Comparison of ENCODE assay signal across 28 cellular contexts in the genomic region with DNA sequence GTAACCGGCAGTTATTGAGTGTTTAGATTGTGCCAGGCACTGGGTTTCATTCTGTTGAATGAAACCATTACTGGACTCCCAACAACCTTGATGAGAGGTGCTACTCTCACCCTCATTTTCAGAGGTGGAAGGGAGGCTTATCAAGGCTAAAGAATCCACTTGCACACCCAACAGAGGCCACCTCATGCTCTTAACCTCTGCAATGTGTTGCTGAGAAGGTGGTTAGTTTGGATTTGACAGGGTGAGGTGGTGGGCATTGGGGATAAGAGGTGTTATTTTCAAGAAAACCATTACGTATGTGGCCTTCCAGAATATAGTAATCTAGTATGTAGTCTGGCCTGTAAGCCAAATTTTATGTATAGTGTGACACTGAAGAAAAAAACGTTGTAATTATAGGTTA.
"Had no signal": no experiment of that assay in that cellular context is flagged by ENCODE, and none has a peak within 500 bp of the region (broad histone marks: within the 10 kb centered on the region; RNA-seq: fewer than 3 reads in every experiment).

No MANE protein-coding gene starts in this region.

- H3K4me3 ChIP-seq: stomach, suprapubic skin, testis, thoracic aorta, thyroid gland, tibial artery, tibial nerve, transverse colon, upper lobe of left lung, upper lobe of right lung, uterus, vagina had no signal

- ATAC-seq: stimulated activated effector memory CD8-positive, alpha-beta T cell treated with anti-CD3 and anti-CD28 coated beads, Interleukin-12 subunit alpha, Interleukin-12 subunit beta, amount 100 ng/mL, for 72 hours; stimulated activated memory B cell treated with anti-CD40 and anti-IgM and Interleukin-4, amounts not matched to agents 10 μg/mL and 1 μg/mL and 100 μg/mL, for 72 hours; stimulated activated naive B cell treated with anti-CD40 and anti-IgM and Interleukin-4, amounts not matched to agents 10 μg/mL and 1 μg/mL and 100 μg/mL, for 72 hours; stimulated activated naive CD8-positive, alpha-beta T cell treated with anti-CD3 and anti-CD28 coated beads, Interleukin-15, amount 100 ng/mL, for 72 hours; stimulated activated naive CD8-positive, alpha-beta T cell treated with anti-CD3 and anti-CD28 coated beads, Interleukin-15, Interleukin-2, amounts not matched to agents 100 U/mL and 50 U/mL, for 24 hours; upper lobe of right lung had no signal

- H3K27ac ChIP-seq: stomach, suprapubic skin, testis, thoracic aorta, thyroid gland, tibial artery, tibial nerve, transverse colon, upper lobe of left lung, upper lobe of right lung, uterus, vagina had no signal

- H3K9me3 ChIP-seq: stomach, suprapubic skin, testis, thoracic aorta, thyroid gland, tibial artery, tibial nerve, transverse colon, upper lobe of left lung, upper lobe of right lung, uterus, vagina had no signal

- H3K4me1 Mint-ChIP-seq: stimulated activated effector memory CD8-positive, alpha-beta T cell treated with anti-CD3 and anti-CD28 coated beads, Interleukin-12 subunit alpha, Interleukin-12 subunit beta, amount 100 ng/mL, for 72 hours had no signal

- H3K36me3 Mint-ChIP-seq: stimulated activated effector memory CD8-positive, alpha-beta T cell treated with anti-CD3 and anti-CD28 coated beads, Interleukin-12 subunit alpha, Interleukin-12 subunit beta, amount 100 ng/mL, for 72 hours; stimulated activated memory B cell treated with anti-CD40 and anti-IgM and Interleukin-4, amounts not matched to agents 10 μg/mL and 1 μg/mL and 100 μg/mL, for 72 hours; type B pancreatic cell had no signal

- H3K27me3 ChIP-seq: stomach, suprapubic skin, testis, thyroid gland, tibial artery, tibial nerve, transverse colon, upper lobe of left lung, upper lobe of right lung, uterus, vagina had no signal

- H3K36me3 ChIP-seq: stomach, suprapubic skin, thoracic aorta, thyroid gland, tibial artery, tibial nerve, transverse colon, upper lobe of left lung, upper lobe of right lung, uterus, vagina had no signal

- H3K4me1 ChIP-seq: suprapubic skin, testis, thyroid gland, tibial nerve, transverse colon, upper lobe of left lung, upper lobe of right lung, uterus, vagina had no signal

- DNase-seq: stimulated activated CD4-positive, alpha-beta T cell treated with anti-CD3 and anti-CD28 coated beads, Interleukin-2, amount 100 ng/mL, for 48 hours; stimulated activated CD4-positive, alpha-beta T cell treated with anti-CD3 and anti-CD28 coated beads, Interleukin-4, amount 100 ng/mL, for 1 hour; stimulated activated CD4-positive, alpha-beta T cell treated with anti-CD3 and anti-CD28 coated beads, Interleukin-4, amount 100 ng/mL, for 24 hours; stimulated activated CD4-positive, alpha-beta T cell treated with anti-CD3 and anti-CD28 coated beads, Interleukin-4, amount 100 ng/mL, for 4 hours; stimulated activated CD8-positive, alpha-beta memory T cell treated with anti-CD3 and anti-CD28 coated beads, Interleukin-4, amount 100 ng/mL, for 48 hours; stimulated activated naive B cell treated with anti-CD40 and anti-IgM and Interleukin-4, amounts not matched to agents 10 μg/mL and 1 μg/mL and 100 μg/mL, for 72 hours; stimulated activated naive CD4-positive, alpha-beta T cell; stimulated activated naive CD4-positive, alpha-beta T cell treated with Interleukin-2 at 50 U/mL for 16 hours; stimulated activated naive CD8-positive, alpha-beta T cell treated with anti-CD3 and anti-CD28 coated beads, Interleukin-15, amount 100 ng/mL, for 72 hours; stimulated activated naive CD8-positive, alpha-beta T cell treated with anti-CD3 and anti-CD28 coated beads, Interleukin-15, Interleukin-2, amounts not matched to agents 100 U/mL and 50 U/mL, for 24 hours; stomach; substantia nigra; testis; thyroid gland; tibial artery; transverse colon; trophoblast cell; upper lobe of left lung; upper lobe of right lung; uterus had no signal

- H3K27me3 Mint-ChIP-seq: stimulated activated memory B cell treated with anti-CD40 and anti-IgM and Interleukin-4, amounts not matched to agents 10 μg/mL and 1 μg/mL and 100 μg/mL, for 72 hours; stimulated activated naive B cell treated with anti-CD40 and anti-IgM and Interleukin-4, amounts not matched to agents 10 μg/mL and 1 μg/mL and 100 μg/mL, for 72 hours; stimulated activated naive CD8-positive, alpha-beta T cell treated with anti-CD3 and anti-CD28 coated beads, Interleukin-15, amount 100 ng/mL, for 72 hours; stimulated activated naive CD8-positive, alpha-beta T cell treated with anti-CD3 and anti-CD28 coated beads, Interleukin-15, Interleukin-2, amounts not matched to agents 100 ng/mL and 50 ng/mL, for 24 hours; type B pancreatic cell had no signal

- H3K9me3 Mint-ChIP-seq: stimulated activated effector memory CD8-positive, alpha-beta T cell treated with anti-CD3 and anti-CD28 coated beads, Interleukin-12 subunit alpha, Interleukin-12 subunit beta, amount 100 ng/mL, for 72 hours; stimulated activated memory B cell treated with anti-CD40 and anti-IgM and Interleukin-4, amounts not matched to agents 10 μg/mL and 1 μg/mL and 100 μg/mL, for 72 hours had no signal

- H3K27ac Mint-ChIP-seq: stimulated activated effector memory CD8-positive, alpha-beta T cell treated with anti-CD3 and anti-CD28 coated beads, Interleukin-12 subunit alpha, Interleukin-12 subunit beta, amount 100 ng/mL, for 72 hours; stimulated activated memory B cell treated with anti-CD40 and anti-IgM and Interleukin-4, amounts not matched to agents 10 μg/mL and 1 μg/mL and 100 μg/mL, for 72 hours; stimulated activated naive B cell treated with anti-CD40 and anti-IgM and Interleukin-4, amounts not matched to agents 10 μg/mL and 1 μg/mL and 100 μg/mL, for 72 hours; stimulated activated naive CD8-positive, alpha-beta T cell treated with anti-CD3 and anti-CD28 coated beads, Interleukin-15, amount 100 ng/mL, for 72 hours; stimulated activated naive CD8-positive, alpha-beta T cell treated with anti-CD3 and anti-CD28 coated beads, Interleukin-15, Interleukin-2, amounts not matched to agents 100 ng/mL and 50 ng/mL, for 24 hours; type B pancreatic cell had no signal

- H3K4me3 Mint-ChIP-seq: stimulated activated effector memory CD8-positive, alpha-beta T cell treated with anti-CD3 and anti-CD28 coated beads, Interleukin-12 subunit alpha, Interleukin-12 subunit beta, amount 100 ng/mL, for 72 hours; stimulated activated memory B cell treated with anti-CD40 and anti-IgM and Interleukin-4, amounts not matched to agents 10 μg/mL and 1 μg/mL and 100 μg/mL, for 72 hours; stimulated activated naive B cell treated with anti-CD40 and anti-IgM and Interleukin-4, amounts not matched to agents 10 μg/mL and 1 μg/mL and 100 μg/mL, for 72 hours; stimulated activated naive CD8-positive, alpha-beta T cell treated with anti-CD3 and anti-CD28 coated beads, Interleukin-15, amount 100 ng/mL, for 72 hours; stimulated activated naive CD8-positive, alpha-beta T cell treated with anti-CD3 and anti-CD28 coated beads, Interleukin-15, Interleukin-2, amounts not matched to agents 100 ng/mL and 50 ng/mL, for 24 hours; type B pancreatic cell had no signal
